In genomic region chr3:47057212-47057671, GRCh38 we compare ENCODE assay signal across 13 cellular contexts.
DNase-seq lines count a peak whose midpoint lies in the region; ATAC-seq, FAIRE-seq and TF ChIP-seq lines count a peak whose summit lies in the region.
"Had no signal": no experiment of that assay in that cellular context is flagged by ENCODE, and none has a peak within 500 bp of the region (broad histone marks: within the 10 kb centered on the region; RNA-seq: fewer than 3 reads in every experiment).

No MANE protein-coding gene starts in this region.

- ATAC-seq in activated CD8-positive, alpha-beta T cell treated with anti-CD3 and anti-CD28 coated beads for 36 hours = peak; percentile 91
- ATAC-seq in HG02571 (IDR thresholded peaks at IDR 0.05; ENCODE audit: unreplicated experiment) = no peak
- ATAC-seq: SK-N-SH treated with all-trans-retinoic acid at 6 μM for 48 hours had no signal

- POLR2A ChIA-PET in activated CD8-positive, alpha-beta T cell treated with anti-CD3 and anti-CD28 coated beads for 36 hours (lab: Charles Lee) = interaction anchor here (0.6 kb wide), 1 partner anchor 18 kb away, joined by 3 read pairs; no protein-coding TSS in a partner anchor

- H3K27me3 Mint-ChIP-seq in activated CD8-positive, alpha-beta T cell treated with anti-CD3 and anti-CD28 coated beads for 36 hours = no peaks in the 10 kb centered on the region
- no peaks in the 10 kb centered on the region for H3K27me3 Mint-ChIP-seq in HFFc6 (ENCODE audit: insufficient read depth)

- H3K36me3 Mint-ChIP-seq in activated CD8-positive, alpha-beta T cell treated with anti-CD3 and anti-CD28 coated beads for 36 hours (ENCODE audit: low read depth) = peaks cover 46% of the 10 kb centered on the region
- H3K36me3 Mint-ChIP-seq in HFFc6 (ENCODE audit: low read depth) = peaks cover 31% of the 10 kb centered on the region

- intact Hi-C loops in activated CD8-positive, alpha-beta T cell treated with anti-CD3 and anti-CD28 coated beads for 36 hours (cut with micrococcal nuclease) = no loop called here

- peak; percentile 30 for FAIRE-seq in GM12892 (lab: Jason Lieb, UNC)
- FAIRE-seq: endometrium, H1 had no signal

- H3K4me3 Mint-ChIP-seq in activated CD8-positive, alpha-beta T cell treated with anti-CD3 and anti-CD28 coated beads for 36 hours = no peak overlapping the region
- no peak overlapping the region for H3K4me3 Mint-ChIP-seq in HFFc6

- no peaks in the 10 kb centered on the region for H3K9me3 Mint-ChIP-seq in activated CD8-positive, alpha-beta T cell treated with anti-CD3 and anti-CD28 coated beads for 36 hours
- no peaks in the 10 kb centered on the region for H3K9me3 Mint-ChIP-seq in HFFc6

- CTCF ChIA-PET in activated CD8-positive, alpha-beta T cell treated with anti-CD3 and anti-CD28 coated beads for 36 hours (lab: Charles Lee) = interaction anchor here (0.6 kb wide), 1 partner anchor 40 kb away, joined by 3 read pairs; no protein-coding TSS in a partner anchor

- H3K27ac Mint-ChIP-seq in activated CD8-positive, alpha-beta T cell treated with anti-CD3 and anti-CD28 coated beads for 36 hours = peak overlapping the region; percentile 74
- no peak overlapping the region for H3K27ac Mint-ChIP-seq in HFFc6

- DNase-seq in GM12892 (ENCODE audit: insufficient read length) = peak; percentile 10
- DNase-seq in activated CD8-positive, alpha-beta T cell treated with anti-CD3 and anti-CD28 coated beads for 36 hours = peak; percentile 76
- DNase-seq in central memory CD4-positive, alpha-beta T cell = peak; percentile 87
- peak; percentile 35 for DNase-seq in stimulated activated CD4-positive, alpha-beta T cell treated with anti-CD3 and anti-CD28 coated beads, Interleukin-2, amount 100 ng/mL, for 4 hours (ENCODE audit: low read depth)
- no peak for DNase-seq in NCI-H1694 (lab: John Stamatoyannopoulos, UW)
- no peak for DNase-seq in HFFc6
- DNase-seq in HPDE6-E6E7 (ENCODE audit: extremely low spot score) = no peak
- DNase-seq: DMS79 treated with DMSO at 0.1 percent for 48 hours, Karpas-422 had no signal

- no peak for TF ChIP-seq CTCF in activated CD8-positive, alpha-beta T cell treated with anti-CD3 and anti-CD28 coated beads for 36 hours (IDR thresholded peaks at IDR 0.05)
- no peak for TF ChIP-seq CTCF in HFFc6 (IDR thresholded peaks at IDR 0.05)

- TF ChIP-seq POLR2A in GM12892 (IDR thresholded peaks at IDR 0.05; ENCODE audit: low read depth, low read length) = no peak

- H3K4me1 Mint-ChIP-seq in activated CD8-positive, alpha-beta T cell treated with anti-CD3 and anti-CD28 coated beads for 36 hours (ENCODE audit: low read depth) = peaks cover 37% of the 10 kb centered on the region
- peaks cover 16% of the 10 kb centered on the region for H3K4me1 Mint-ChIP-seq in HFFc6 (ENCODE audit: low read depth)

Comparison
In these comparisons a context has a peak if more than half of its experiments do, and no peak if none do; other contexts are left out.
1. DNase-seq: peak in GM12892 (single experiment), activated CD8-positive, alpha-beta T cell treated with anti-CD3 and anti-CD28 coated beads for 36 hours (single experiment), central memory CD4-positive, alpha-beta T cell (single experiment) and stimulated activated CD4-positive, alpha-beta T cell treated with anti-CD3 and anti-CD28 coated beads, Interleukin-2, amount 100 ng/mL, for 4 hours (single experiment); none in NCI-H1694 (single experiment), HFFc6 (single experiment) and HPDE6-E6E7 (single experiment).